ENCODE assay signal across 9 cellular contexts in genomic region chr1:156025873-156026272, GRCh38. TPM values are rescaled to one million over a fixed set of nuclear protein-coding genes. Genes with fewer than 3 reads are reported as not detected.
DNase-seq lines count a peak whose midpoint lies in the region; ATAC-seq, FAIRE-seq and TF ChIP-seq lines count a peak whose summit lies in the region.
"Had no signal": no experiment of that assay in that cellular context is flagged by ENCODE, and none has a peak within 500 bp of the region (broad histone marks: within the 10 kb centered on the region; RNA-seq: fewer than 3 reads in every experiment).

No MANE protein-coding gene starts in this region.

- no TSS peak for BruUV-seq in OCI-LY7 (replicated peaks; lab: Mats Ljungman, UMichigan)

- intact Hi-C loops in OCI-LY7 (cut with micrococcal nuclease; ENCODE audit: unreplicated experiment) (no loop called here), stomach (cut with DNase I; ENCODE audit: low total_unique reads) (no loop called here)

- no peaks in the 10 kb centered on the region for H3K9me2 ChIP-seq in OCI-LY7 (ENCODE audit: insufficient read depth, low read length)

- CTCF ChIA-PET in AG04450 (lab: Charles Lee) (interaction anchor here (0.5 to 2.0 kb wide), 12 partner anchors 9 to 344 kb away, joined by 3 to 9 read pairs (median 3); no protein-coding TSS in a partner anchor), OCI-LY7 (lab: Charles Lee; ENCODE audit: unreplicated experiment) (interaction anchor here (0.5 kb wide), 1 partner anchor 28 kb away, joined by 7 read pairs; the partner anchor contains the start of gene UBQLN4)

- H3K4me1 ChIP-seq in OCI-LY7 (ENCODE audit: insufficient read depth, low read length, poor library complexity, severe bottlenecking): peaks cover 4% of the 10 kb centered on the region
- H3K4me1 ChIP-seq in stomach: peaks cover 4 to 12% (median 7%) of the 10 kb centered on the region in 4 donors

- no peaks in the 10 kb centered on the region for H3K27me3 ChIP-seq in AG04450 (ENCODE audit: control insufficient read depth, insufficient read depth, low read length)
- H3K27me3 ChIP-seq in stomach: no peaks in the 10 kb centered on the region

- H3K9me3 Mint-ChIP-seq in activated naive CD8-positive, alpha-beta T cell treated with anti-CD3 and anti-CD28 coated beads, Interleukin-2, amount 50 U/mL, for 24 hours: no peaks in the 10 kb centered on the region
- H3K9me3 Mint-ChIP-seq in mesothelial cell of epicardium: no peaks in the 10 kb centered on the region
- H3K9me3 Mint-ChIP-seq: stimulated activated naive CD8-positive, alpha-beta T cell treated with anti-CD3 and anti-CD28 coated beads, Interleukin-15, Interleukin-2, amounts not matched to agents 100 ng/mL and 50 ng/mL, for 24 hours had no signal

- no peaks in the 10 kb centered on the region for H3K79me2 ChIP-seq in OCI-LY7 (ENCODE audit: insufficient read depth, low read depth, low read length)

- H3K4me3 ChIP-seq in AG04450 (ENCODE audit: low read depth, low read length) (no peak overlapping the region), OCI-LY7 (ENCODE audit: low read depth, low read length, poor library complexity, severe bottlenecking) (no peak overlapping the region), stomach (no peak overlapping the region)

- ATAC-seq in activated naive CD8-positive, alpha-beta T cell treated with anti-CD3 and anti-CD28 coated beads, Interleukin-2, amount 50 U/mL, for 24 hours: peak; percentile 75
- no peak for ATAC-seq in HG03196 (IDR thresholded peaks at IDR 0.05; ENCODE audit: unreplicated experiment)

- H3K4me1 Mint-ChIP-seq in activated naive CD8-positive, alpha-beta T cell treated with anti-CD3 and anti-CD28 coated beads, Interleukin-2, amount 50 U/mL, for 24 hours: peaks cover 9% of the 10 kb centered on the region
- H3K4me1 Mint-ChIP-seq in mesothelial cell of epicardium: peaks cover 6% of the 10 kb centered on the region

- H3K27ac Mint-ChIP-seq in activated naive CD8-positive, alpha-beta T cell treated with anti-CD3 and anti-CD28 coated beads, Interleukin-2, amount 50 U/mL, for 24 hours: no peak overlapping the region
- H3K27ac Mint-ChIP-seq in mesothelial cell of epicardium: no peak overlapping the region
- H3K27ac Mint-ChIP-seq: stimulated activated naive CD8-positive, alpha-beta T cell treated with anti-CD3 and anti-CD28 coated beads, Interleukin-15, Interleukin-2, amounts not matched to agents 100 ng/mL and 50 ng/mL, for 24 hours had no signal

- no peak overlapping the region for H3K4me3 Mint-ChIP-seq in activated naive CD8-positive, alpha-beta T cell treated with anti-CD3 and anti-CD28 coated beads, Interleukin-2, amount 50 U/mL, for 24 hours
- no peak overlapping the region for H3K4me3 Mint-ChIP-seq in mesothelial cell of epicardium
- H3K4me3 Mint-ChIP-seq: stimulated activated naive CD8-positive, alpha-beta T cell treated with anti-CD3 and anti-CD28 coated beads, Interleukin-15, Interleukin-2, amounts not matched to agents 100 ng/mL and 50 ng/mL, for 24 hours had no signal

- no peaks in the 10 kb centered on the region for H3K36me3 Mint-ChIP-seq in activated naive CD8-positive, alpha-beta T cell treated with anti-CD3 and anti-CD28 coated beads, Interleukin-2, amount 50 U/mL, for 24 hours (ENCODE audit: low read depth)
- H3K36me3 Mint-ChIP-seq in mesothelial cell of epicardium: no peaks in the 10 kb centered on the region

- H4K20me1 ChIP-seq in OCI-LY7 (ENCODE audit: insufficient read depth, low read length): no peaks in the 10 kb centered on the region

- TF ChIP-seq POLR2A in stomach (IDR thresholded peaks at IDR 0.05): no peak

- no peaks in the 10 kb centered on the region for H3K9me3 ChIP-seq in AG04450 (ENCODE audit: control insufficient read depth, insufficient read depth, low read length)
- H3K9me3 ChIP-seq in OCI-LY7 (ENCODE audit: low read length): no peaks in the 10 kb centered on the region
- H3K9me3 ChIP-seq in stomach: no peaks in the 10 kb centered on the region

- no peak for DNase-seq in AG04450 (ENCODE audit: low read depth, low spot score)
- DNase-seq in GM19239 (ENCODE audit: insufficient read length, low spot score): peak; percentile 30
- peak; percentile 58 for DNase-seq in OCI-LY7 (ENCODE audit: low spot score)
- DNase-seq in activated naive CD8-positive, alpha-beta T cell treated with anti-CD3 and anti-CD28 coated beads, Interleukin-2, amount 50 U/mL, for 24 hours: peak; percentile 50
- peak; percentile 92 for DNase-seq in iPS-NIHi7 (ENCODE audit: extremely low spot score)
- DNase-seq in stomach: peak; percentile 75
- DNase-seq in mesothelial cell of epicardium (ENCODE audit: low spot score in 2 of 2, unreplicated experiment in 2 of 2): no peak

- peak; percentile 71 for TF ChIP-seq CTCF in AG04450 (IDR thresholded peaks at IDR 0.05; ENCODE audit: low read depth, low read length)
- TF ChIP-seq CTCF in OCI-LY7 (conservative IDR thresholded peaks at IDR 0.05; ENCODE audit: low read length): peak; percentile 72
- TF ChIP-seq CTCF in stomach (IDR thresholded peaks at IDR 0.05): peak in 5 of 7 experiments; percentile 23 to 64 (median 49)
- TF ChIP-seq CTCF in mesothelial cell of epicardium (IDR thresholded peaks at IDR 0.05; ENCODE audit: unreplicated experiment): no peak

- no peak overlapping the region for H2AFZ ChIP-seq in OCI-LY7 (ENCODE audit: low read length)

- no peak for TF ChIP-seq EP300 in stomach (IDR thresholded peaks at IDR 0.05)

- FAIRE-seq in GM19239 (lab: Jason Lieb, UNC): no peak

- peaks cover 5% of the 10 kb centered on the region for H3K27me3 Mint-ChIP-seq in activated naive CD8-positive, alpha-beta T cell treated with anti-CD3 and anti-CD28 coated beads, Interleukin-2, amount 50 U/mL, for 24 hours
- H3K27me3 Mint-ChIP-seq in mesothelial cell of epicardium (ENCODE audit: low read depth): peaks cover 1% of the 10 kb centered on the region

- H3K27ac ChIP-seq in AG04450 (ENCODE audit: low read depth, low read length) (no peak overlapping the region), OCI-LY7 (ENCODE audit: low read depth, low read length, poor library complexity, severe bottlenecking) (no peak overlapping the region), stomach (no peak overlapping the region)

- 7 to 12% (median 8%) methylated on average over 9 of the region's 9 CpGs for WGBS in stomach, 5 donors

- H3K36me3 ChIP-seq in OCI-LY7 (ENCODE audit: insufficient read depth, low read length) (no peaks in the 10 kb centered on the region), stomach (no peaks in the 10 kb centered on the region)

- peak overlapping the region; percentile 3; the same call in 1 of the 2 replicates for H3K4me2 ChIP-seq in OCI-LY7 (ENCODE audit: low read length)

- POLR2A ChIA-PET in AG04450 (lab: Yijun Ruan, JAX) (interaction anchor here (0.6 to 0.7 kb wide), 2 partner anchors 57 to 266 kb away, joined by 3 to 5 read pairs; no protein-coding TSS in a partner anchor), OCI-LY7 (lab: Charles Lee) (interaction anchor here (0.7 kb wide), 1 partner anchor 471 kb away, joined by 3 read pairs; no protein-coding TSS in a partner anchor)

RNA-seq across cellular contexts. Expression of gene SSR2, which starts 5.1 kb away (rescaled TPM):
- 867 and 961 TPM in 2 replicates for polyA plus RNA-seq in AG04450 (2011; rRNA removed)
- 384 and 431 TPM in 2 replicates for polyA minus RNA-seq in AG04450 (2011; rRNA and poly(A)+ RNA removed)
- total RNA-seq in OCI-LY7 (2014; rRNA removed; shearing (Covaris generic)): 109 and 147 TPM in 2 replicates
- 153 and 157 TPM in 2 replicates for total RNA-seq in OCI-LY7 (2022)
- total RNA-seq in stomach: 100 to 1,000 TPM in 4 of 5 donors, 10 to 100 TPM in 1; 67.1 to 354 (median 216) TPM
- 100 to 1,000 TPM; 223 to 309 (median 242) TPM for polyA plus RNA-seq in stomach
- total RNA-seq in mesothelial cell of epicardium: 282 to 298 TPM (median 297 TPM) in 3 replicates

RNA-seq across cellular contexts. Expression of gene UBQLN4, which starts 27.7 kb away (rescaled TPM):
- polyA plus RNA-seq in AG04450 (2011; rRNA removed): 22.7 and 23.2 TPM in 2 replicates
- polyA minus RNA-seq in AG04450 (2011; rRNA and poly(A)+ RNA removed): 27.8 and 37.7 TPM in 2 replicates
- 20.8 and 33.2 TPM in 2 replicates for total RNA-seq in OCI-LY7 (2014; rRNA removed; shearing (Covaris generic))
- 37.1 and 40.3 TPM in 2 replicates for total RNA-seq in OCI-LY7 (2022)
- 10 to 100 TPM in 3 of 5 donors, 1 to 10 TPM in 2; 6.4 to 41.1 (median 14.0) TPM for total RNA-seq in stomach
- 10 to 100 TPM; 17.3 to 25.5 (median 20.6) TPM for polyA plus RNA-seq in stomach
- 61.2 to 66.7 TPM (median 61.9 TPM) in 3 replicates for total RNA-seq in mesothelial cell of epicardium

RNA-seq across cellular contexts. Expression of gene LAMTOR2, which starts 28.7 kb away (rescaled TPM):
- 42.4 and 60.4 TPM in 2 replicates for polyA plus RNA-seq in AG04450 (2011; rRNA removed)
- 28.4 and 35.7 TPM in 2 replicates for polyA minus RNA-seq in AG04450 (2011; rRNA and poly(A)+ RNA removed)
- total RNA-seq in OCI-LY7 (2014; rRNA removed; shearing (Covaris generic)): 71.3 and 103 TPM in 2 replicates
- total RNA-seq in OCI-LY7 (2022): 52.1 and 55.2 TPM in 2 replicates
- 10 to 100 TPM in 3 of 5 donors, 1 to 10 TPM in 1, not detected in 1; 7.0 to 40.6 (median 21.4) TPM for total RNA-seq in stomach
- 100 to 1,000 TPM; 123 to 170 (median 158) TPM for polyA plus RNA-seq in stomach
- total RNA-seq in mesothelial cell of epicardium: 39.2 to 43.4 TPM (median 39.5 TPM) in 3 replicates

RNA-seq across cellular contexts. Expression of gene RAB25, which starts 35.1 kb away (rescaled TPM):
- polyA plus RNA-seq in AG04450 (2011; rRNA removed) (not detected in 2 replicates), stomach (100 to 1,000 TPM; 126 to 267 (median 168) TPM)
- polyA minus RNA-seq in AG04450 (2011; rRNA and poly(A)+ RNA removed): not detected in 2 replicates
- not detected in 2 replicates for total RNA-seq in OCI-LY7 (2014; rRNA removed; shearing (Covaris generic))
- total RNA-seq in OCI-LY7 (2022) (0.48 TPM in 1 of 2 replicates, not detected in the other), stomach (100 to 1,000 TPM in 3 of 5 donors, 10 to 100 TPM in 2; 36.7 to 249 (median 216) TPM), mesothelial cell of epicardium (51.1 to 52.6 TPM (median 51.2 TPM) in 3 replicates)

RNA-seq across cellular contexts. Expression of gene ARHGEF2, which starts 47.5 kb away (rescaled TPM):
- 121 and 128 TPM in 2 replicates for polyA plus RNA-seq in AG04450 (2011; rRNA removed)
- polyA minus RNA-seq in AG04450 (2011; rRNA and poly(A)+ RNA removed): 142 and 172 TPM in 2 replicates
- 78.8 and 106 TPM in 2 replicates for total RNA-seq in OCI-LY7 (2014; rRNA removed; shearing (Covaris generic))
- total RNA-seq in OCI-LY7 (2022): 133 and 139 TPM in 2 replicates
- 100 to 1,000 TPM in 3 of 5 donors, 10 to 100 TPM in 2; 34.8 to 376 (median 180) TPM for total RNA-seq in stomach
- polyA plus RNA-seq in stomach: 10 to 100 TPM; 20.4 to 27.6 (median 24.7) TPM
- total RNA-seq in mesothelial cell of epicardium: 103 to 111 TPM (median 110 TPM) in 3 replicates

Comparison
In these comparisons a context has a peak if more than half of its experiments do, and no peak if none do; other contexts are left out.
1. DNase-seq: peak in GM19239 (single experiment), OCI-LY7 (single experiment), activated naive CD8-positive, alpha-beta T cell treated with anti-CD3 and anti-CD28 coated beads, Interleukin-2, amount 50 U/mL, for 24 hours (single experiment), iPS-NIHi7 (single experiment) and stomach (single experiment); none in AG04450 (single experiment) and mesothelial cell of epicardium (0 of 2).